13 cellular contexts compared by ENCODE assay signal in genomic region chr14:91284791-91285548, GRCh38. TPM values are rescaled to one million over a fixed set of nuclear protein-coding genes. Genes with fewer than 3 reads are reported as not detected.
DNase-seq lines count a peak whose midpoint lies in the region; ATAC-seq lines count a peak whose summit lies in the region.
"Had no signal": no experiment of that assay in that cellular context is flagged by ENCODE, and none has a peak within 500 bp of the region (broad histone marks: within the 10 kb centered on the region; RNA-seq: fewer than 3 reads in every experiment).

No MANE protein-coding gene starts in this region.

- H3K4me2 ChIP-seq in GM23248 (ENCODE audit: unreplicated experiment): peak overlapping the region; percentile 47

- no peaks in the 10 kb centered on the region for H3K9me3 ChIP-seq in CD4-positive, CD25-positive, alpha-beta regulatory T cell (ENCODE audit: control insufficient read depth in 2 of 2, low read length in 2 of 2)
- H3K9me3 ChIP-seq in GM23248 (ENCODE audit: low read depth): no peaks in the 10 kb centered on the region
- H3K9me3 ChIP-seq in naive thymus-derived CD4-positive, alpha-beta T cell (ENCODE audit: control insufficient read depth in 2 of 3, low read length in 3 of 3): no peaks in the 10 kb centered on the region

- no peaks in the 10 kb centered on the region for H3K79me2 ChIP-seq in GM23248 (ENCODE audit: insufficient read depth)

- CTCF ChIA-PET in naive thymus-derived CD4-positive, alpha-beta T cell (lab: Charles Lee): interaction anchor here (0.6 to 17.3 kb wide), 9 partner anchors 8 to 331 kb away, joined by 3 to 204 read pairs (median 3); no protein-coding TSS in a partner anchor

- H3K4me3 ChIP-seq in CD4-positive, CD25-positive, alpha-beta regulatory T cell (ENCODE audit: low read depth, low read length): no peak overlapping the region
- H3K4me3 ChIP-seq in GM23248: no peak overlapping the region
- H3K4me3 ChIP-seq in naive thymus-derived CD4-positive, alpha-beta T cell (ENCODE audit: low read length): no peak overlapping the region

- H2AFZ ChIP-seq in GM23248: peak overlapping the region; percentile 65

- no peak for ATAC-seq in CD4-positive, CD25-positive, alpha-beta regulatory T cell (ENCODE audit: low read depth in 2 of 2)
- no peak for ATAC-seq in naive thymus-derived CD4-positive, alpha-beta T cell
- no peak for ATAC-seq in activated CD4-positive, CD25-positive, alpha-beta regulatory T cell treated with anti-CD3 and anti-CD28 coated beads, Interleukin-2, amount 50 U/mL, for 24 hours
- ATAC-seq in GM19395 (IDR thresholded peaks at IDR 0.05; ENCODE audit: unreplicated experiment) (no peak), GM21619 (IDR thresholded peaks at IDR 0.05; ENCODE audit: unreplicated experiment) (no peak)

- H3K9me3 Mint-ChIP-seq in CD4-positive, CD25-positive, alpha-beta regulatory T cell: no peaks in the 10 kb centered on the region
- no peaks in the 10 kb centered on the region for H3K9me3 Mint-ChIP-seq in activated T-helper 1 cell treated with anti-CD3 and anti-CD28 coated beads, Interleukin-12 subunit alpha, Interleukin-12 subunit beta, Interleukin-2, Interleukin-4 antibody, amounts not matched to agents 30 ng/mL and 10 ng/mL and 1 ng/mL, durations not matched to agents 14 hours and 24 hours and 36 hours
- no peaks in the 10 kb centered on the region for H3K9me3 Mint-ChIP-seq in naive thymus-derived CD4-positive, alpha-beta T cell
- H3K9me3 Mint-ChIP-seq: nephron had no signal

- peaks cover 60% of the 10 kb centered on the region for H3K36me3 Mint-ChIP-seq in CD4-positive, CD25-positive, alpha-beta regulatory T cell
- peaks cover 62% of the 10 kb centered on the region for H3K36me3 Mint-ChIP-seq in activated T-helper 1 cell treated with anti-CD3 and anti-CD28 coated beads, Interleukin-12 subunit alpha, Interleukin-12 subunit beta, Interleukin-2, Interleukin-4 antibody, amounts not matched to agents 30 ng/mL and 10 ng/mL and 1 ng/mL, durations not matched to agents 14 hours and 24 hours and 36 hours (ENCODE audit: low read depth)
- peaks cover 12 to 69% (median 44%) of the 10 kb centered on the region in 5 donors for H3K36me3 Mint-ChIP-seq in naive thymus-derived CD4-positive, alpha-beta T cell

- H3K27me3 Mint-ChIP-seq in CD4-positive, CD25-positive, alpha-beta regulatory T cell: peaks cover 7% of the 10 kb centered on the region
- H3K27me3 Mint-ChIP-seq in activated T-helper 1 cell treated with anti-CD3 and anti-CD28 coated beads, Interleukin-12 subunit alpha, Interleukin-12 subunit beta, Interleukin-2, Interleukin-4 antibody, amounts not matched to agents 30 ng/mL and 10 ng/mL and 1 ng/mL, durations not matched to agents 14 hours and 24 hours and 36 hours (ENCODE audit: insufficient read depth): no peaks in the 10 kb centered on the region
- H3K27me3 Mint-ChIP-seq in naive thymus-derived CD4-positive, alpha-beta T cell: no peaks in the 10 kb centered on the region

- 0 out of 2 replicates have a peak overlapping the region, but pooled peaks have one; percentile 47 for H3K9ac ChIP-seq in GM23248

- peaks cover 100% of the 10 kb centered on the region for H3K36me3 ChIP-seq in CD4-positive, CD25-positive, alpha-beta regulatory T cell (ENCODE audit: control insufficient read depth, insufficient read depth, low read length)
- no peaks in the 10 kb centered on the region for H3K36me3 ChIP-seq in GM23248 (ENCODE audit: low read depth)
- H3K36me3 ChIP-seq in naive thymus-derived CD4-positive, alpha-beta T cell (ENCODE audit: control insufficient read depth in 2 of 3, insufficient read depth in 3 of 3, low read length in 3 of 3): peaks cover 55 to 95% (median 75%) of the 10 kb centered on the region in 3 experiments

- no peak for DNase-seq in CD4-positive, CD25-positive, alpha-beta regulatory T cell
- DNase-seq in GM23248 (peak; percentile 44), NK-92 (lab: John Stamatoyannopoulos, UW; ENCODE audit: unreplicated experiment) (no peak)
- no peak for DNase-seq in activated T-helper 1 cell treated with anti-CD3 and anti-CD28 coated beads, Interleukin-12 subunit alpha, Interleukin-12 subunit beta, Interleukin-2, Interleukin-4 antibody, amounts not matched to agents 30 ng/mL and 10 ng/mL and 1 ng/mL, durations not matched to agents 14 hours and 24 hours and 36 hours (ENCODE audit: low spot score)
- DNase-seq in naive thymus-derived CD4-positive, alpha-beta T cell: no peak
- DNase-seq: activated naive CD4-positive, alpha-beta T cell treated with Interleukin-2 at 50 U/mL for 16 hours; NCI-H1092; stimulated activated CD4-positive, alpha-beta T cell treated with anti-CD3 and anti-CD28 coated beads, Interleukin-15, amount 100 ng/mL, for 24 hours; stimulated activated naive CD4-positive, alpha-beta T cell treated with Interleukin-2 at 50 U/mL for 16 hours had no signal

- no peaks in the 10 kb centered on the region for H3K27me3 ChIP-seq in CD4-positive, CD25-positive, alpha-beta regulatory T cell (ENCODE audit: control insufficient read depth, insufficient read depth, low read length)
- H3K27me3 ChIP-seq in GM23248 (replicated peaks; ENCODE audit: insufficient read depth): no peaks in the 10 kb centered on the region
- no peaks in the 10 kb centered on the region for H3K27me3 ChIP-seq in naive thymus-derived CD4-positive, alpha-beta T cell (ENCODE audit: control insufficient read depth in 2 of 2, insufficient read depth in 2 of 2, low read length in 2 of 2)

- H3K9me2 ChIP-seq in GM23248 (ENCODE audit: insufficient read depth): no peaks in the 10 kb centered on the region

- POLR2A ChIA-PET in naive thymus-derived CD4-positive, alpha-beta T cell (lab: Charles Lee): interaction anchor here (1.1 to 3.4 kb wide), 2 partner anchors 42 to 108 kb away, joined by 3 to 21 read pairs; no protein-coding TSS in a partner anchor

- 37 to 44% methylated on average over 14 of the region's 14 CpGs for WGBS in GM23248 (ENCODE audit: low coverage in 1 of 2, low lambda C conversion rate in 2 of 2, missing lambda C conversion rate in 2 of 2), 2 experiments

- peak overlapping the region; percentile 36 to 83 (median 47) for H3K27ac Mint-ChIP-seq in CD4-positive, CD25-positive, alpha-beta regulatory T cell
- peak overlapping the region; percentile 68 for H3K27ac Mint-ChIP-seq in activated T-helper 1 cell treated with anti-CD3 and anti-CD28 coated beads, Interleukin-12 subunit alpha, Interleukin-12 subunit beta, Interleukin-2, Interleukin-4 antibody, amounts not matched to agents 30 ng/mL and 10 ng/mL and 1 ng/mL, durations not matched to agents 14 hours and 24 hours and 36 hours
- H3K27ac Mint-ChIP-seq in naive thymus-derived CD4-positive, alpha-beta T cell: peak overlapping the region in 7 of 9 donors; percentile 4 to 82 (median 47)

- no peak overlapping the region for H3K4me3 Mint-ChIP-seq in CD4-positive, CD25-positive, alpha-beta regulatory T cell
- H3K4me3 Mint-ChIP-seq in activated T-helper 1 cell treated with anti-CD3 and anti-CD28 coated beads, Interleukin-12 subunit alpha, Interleukin-12 subunit beta, Interleukin-2, Interleukin-4 antibody, amounts not matched to agents 30 ng/mL and 10 ng/mL and 1 ng/mL, durations not matched to agents 14 hours and 24 hours and 36 hours: no peak overlapping the region
- H3K4me3 Mint-ChIP-seq in naive thymus-derived CD4-positive, alpha-beta T cell: no peak overlapping the region

- no peaks in the 10 kb centered on the region for H4K20me1 ChIP-seq in GM23248 (ENCODE audit: insufficient read depth)

- in situ Hi-C loops in GM23248 (cut with MboI): loop anchor here (5.0 kb wide), 2 partner anchors 108 to 388 kb away; no protein-coding TSS in a partner anchor

- no peak overlapping the region for H3K27ac ChIP-seq in CD4-positive, CD25-positive, alpha-beta regulatory T cell (ENCODE audit: insufficient read depth, low read length, poor library complexity, severe bottlenecking)
- H3K27ac ChIP-seq in GM23248: peak overlapping the region; percentile 60
- H3K27ac ChIP-seq in naive thymus-derived CD4-positive, alpha-beta T cell (ENCODE audit: low read depth, low read length): no peak overlapping the region

- peaks cover 20% of the 10 kb centered on the region for H3F3A ChIP-seq in GM23248 (ENCODE audit: insufficient read depth)

- peaks cover 4% of the 10 kb centered on the region for H3K4me1 ChIP-seq in CD4-positive, CD25-positive, alpha-beta regulatory T cell (ENCODE audit: control insufficient read depth, insufficient read depth, low read length, poor library complexity, severe bottlenecking)
- peaks cover 24% of the 10 kb centered on the region for H3K4me1 ChIP-seq in GM23248 (ENCODE audit: insufficient read depth)
- no peaks in the 10 kb centered on the region for H3K4me1 ChIP-seq in naive thymus-derived CD4-positive, alpha-beta T cell (ENCODE audit: control insufficient read depth in 2 of 2, insufficient read depth in 2 of 2, low read length in 2 of 2)

- peaks cover 7 to 21% (median 14%) of the 10 kb centered on the region in 4 donors for H3K4me1 Mint-ChIP-seq in CD4-positive, CD25-positive, alpha-beta regulatory T cell
- H3K4me1 Mint-ChIP-seq in activated T-helper 1 cell treated with anti-CD3 and anti-CD28 coated beads, Interleukin-12 subunit alpha, Interleukin-12 subunit beta, Interleukin-2, Interleukin-4 antibody, amounts not matched to agents 30 ng/mL and 10 ng/mL and 1 ng/mL, durations not matched to agents 14 hours and 24 hours and 36 hours (ENCODE audit: low read depth): peaks cover 25% of the 10 kb centered on the region
- peaks cover 11 to 25% (median 17%) of the 10 kb centered on the region in 7 donors for H3K4me1 Mint-ChIP-seq in naive thymus-derived CD4-positive, alpha-beta T cell

- intact Hi-C loops in activated T-helper 1 cell treated with anti-CD3 and anti-CD28 coated beads, Interleukin-12 subunit alpha, Interleukin-12 subunit beta, Interleukin-2, Interleukin-4 antibody, amounts not matched to agents 30 ng/mL and 10 ng/mL and 1 ng/mL, durations not matched to agents 14 hours and 24 hours and 36 hours (cut with micrococcal nuclease): no loop called here
- intact Hi-C loops in naive thymus-derived CD4-positive, alpha-beta T cell (cut with micrococcal nuclease): no loop called here

RNA-seq across cellular contexts. Expression of gene GPR68, which starts 40.5 kb away (rescaled TPM):
- total RNA-seq in CD4-positive, CD25-positive, alpha-beta regulatory T cell: 18.8 TPM
- polyA plus RNA-seq in CD4-positive, CD25-positive, alpha-beta regulatory T cell: 10 to 100 TPM in 2 of 4 donors, 1 to 10 TPM in 2; 8.5 to 19.1 (median 11.0) TPM
- 8.6 and 10.6 TPM in 2 replicates for total RNA-seq in GM23248 (2014; rRNA removed; shearing (Covaris generic))
- polyA plus RNA-seq in GM23248 (2016; fragmentation: Nextera tagmentation; extraction: Ambion mirVana): 5.1 and 5.7 TPM in 2 replicates
- 4.5 and 5.4 TPM in 2 replicates for total RNA-seq in activated T-helper 1 cell treated with anti-CD3 and anti-CD28 coated beads, Interleukin-12 subunit alpha, Interleukin-12 subunit beta, Interleukin-2, Interleukin-4 antibody, amounts not matched to agents 30 ng/mL and 10 ng/mL and 1 ng/mL, durations not matched to agents 14 hours and 24 hours and 36 hours
- total RNA-seq in naive thymus-derived CD4-positive, alpha-beta T cell: 10 to 100 TPM in 1 of 5 experiments, 1 to 10 TPM in 3, under 1 TPM in 1; 0.86 to 38.6 (median 2.3) TPM
- under 1 TPM in 1 of 2 donors, not detected in 1; 0.67 TPM for polyA plus RNA-seq in naive thymus-derived CD4-positive, alpha-beta T cell
